ENCODE assay signal across 22 cellular contexts in the genomic region with DNA sequence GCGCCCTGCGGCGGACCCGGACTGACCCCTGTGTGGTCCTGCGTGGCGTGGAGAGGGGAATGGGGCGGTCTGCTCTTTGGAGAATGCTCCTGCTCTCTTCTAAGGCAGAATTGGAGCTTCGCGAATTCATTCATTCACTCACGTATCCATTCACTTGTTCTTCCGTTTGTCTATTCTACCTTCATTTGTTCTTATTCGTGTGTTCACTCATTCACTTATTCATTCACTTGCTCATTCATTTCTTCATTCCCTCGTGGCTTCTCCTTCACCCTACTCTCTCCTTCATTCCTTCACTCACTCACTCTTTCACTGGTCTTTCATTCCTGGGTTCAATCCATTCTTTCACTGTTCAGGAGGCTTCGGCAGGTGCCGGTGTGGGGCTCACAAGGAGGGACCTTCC.
"Had no signal": no experiment of that assay in that cellular context is flagged by ENCODE, and none has a peak within 500 bp of the region (broad histone marks: within the 10 kb centered on the region; RNA-seq: fewer than 3 reads in every experiment).

No MANE protein-coding gene starts in this region.

- DNase-seq: IMR-90, Kasumi-1, MM.1S, NCI-H1092 treated with DMSO at 0.1 percent for 48 hours, NCI-H1436, NCI-H187, NCI-H2029, NCI-H2081 treated with DMSO at 0.1 percent for 48 hours, NCI-H2171, NCI-H226, NCI-H446, NCI-H510A, NCI-H524 treated with DMSO at 0.1 percent for 48 hours, NCI-H69, NCI-H774, PC-3, SHP77, SK-N-SH had no signal

- H3K9ac ChIP-seq: KMS-11, SK-N-SH had no signal

- H3K27ac ChIP-seq: KMS-11, RWPE1 had no signal

- ATAC-seq: HepG2, Panc1, PC-3 had no signal

- H3K9me3 ChIP-seq: SK-N-SH had no signal

- FAIRE-seq: HepG2 had no signal

- H3K4me2 ChIP-seq: KMS-11, SK-N-SH had no signal
